In the genomic region with DNA sequence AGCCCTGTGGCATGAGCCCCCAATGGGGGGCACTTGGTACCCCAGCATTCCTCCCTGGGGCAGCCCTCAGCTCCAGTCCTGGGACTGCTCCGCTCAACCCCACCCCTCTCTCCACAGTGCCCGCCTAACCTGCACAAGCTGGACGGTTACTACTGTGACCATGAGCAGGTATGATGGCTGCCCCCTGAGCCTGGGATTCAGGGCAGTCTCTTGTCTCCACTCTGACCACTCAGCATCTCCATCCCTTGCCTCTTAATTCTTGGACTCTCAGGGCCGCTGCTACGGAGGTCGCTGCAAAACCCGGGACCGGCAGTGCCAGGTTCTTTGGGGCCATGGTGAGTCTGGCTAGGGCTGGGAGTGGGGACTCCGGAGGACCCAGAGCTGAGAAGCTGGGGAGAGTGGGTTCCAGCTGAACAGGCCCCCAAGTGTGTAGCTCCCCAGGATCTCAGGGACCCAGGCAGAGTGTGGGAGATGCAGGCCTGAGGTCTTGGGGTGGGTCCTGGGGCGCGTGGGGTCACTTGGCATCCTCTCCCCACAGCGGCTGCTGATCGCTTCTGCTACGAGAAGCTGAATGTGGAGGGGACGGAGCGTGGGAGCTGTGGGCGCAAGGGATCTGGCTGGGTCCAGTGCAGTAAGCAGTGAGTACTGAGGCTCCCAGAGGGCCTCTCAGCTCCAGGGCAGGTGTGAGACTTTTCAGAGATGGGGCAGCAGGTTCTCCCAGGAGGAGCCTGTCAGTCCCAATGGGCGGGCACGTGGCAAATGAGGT, we compare ENCODE assay signal across 10 cellular contexts. TPM values are rescaled to one million over a fixed set of nuclear protein-coding genes. Genes with fewer than 3 reads are reported as not detected.
DNase-seq lines count a peak whose midpoint lies in the region; ATAC-seq and TF ChIP-seq lines count a peak whose summit lies in the region.
"Had no signal": no experiment of that assay in that cellular context is flagged by ENCODE, and none has a peak within 500 bp of the region (broad histone marks: within the 10 kb centered on the region; RNA-seq: fewer than 3 reads in every experiment).

No MANE protein-coding gene starts in this region.

- no peak for DNase-seq in Calu3
- no peak for DNase-seq in activated B cell treated with CpG ODN at 0.5 μM for 24 hours
- no peak for DNase-seq in naive thymus-derived CD4-positive, alpha-beta T cell
- no peak for DNase-seq in NCI-H748 treated with DMSO at 0.1 percent for 48 hours (lab: John Stamatoyannopoulos, UW)
- no peak for DNase-seq in NCI-H2081 (lab: John Stamatoyannopoulos, UW)
- no peak for DNase-seq in cortex of kidney (lab: John Stamatoyannopoulos, UW)
- no peak for DNase-seq in activated effector memory CD4-positive, alpha-beta T cell treated with anti-CD3 and anti-CD28 coated beads, Interleukin-2, amount 50 U/mL, for 16 hours
- DNase-seq: NCI-H1092; stimulated activated CD4-positive, alpha-beta T cell treated with anti-CD3 and anti-CD28 coated beads, Interleukin-2, amount 100 ng/mL, for 24 hours had no signal

- no peaks in the 10 kb centered on the region for H3K36me3 ChIP-seq in BLaER1
- H3K36me3 ChIP-seq in naive thymus-derived CD4-positive, alpha-beta T cell (ENCODE audit: control insufficient read depth in 2 of 3, insufficient read depth in 3 of 3, low read length in 3 of 3) = no peaks in the 10 kb centered on the region

- H3K4me3 Mint-ChIP-seq in Calu3 (ENCODE audit: low read depth, unreplicated experiment) = peak overlapping the region; percentile 86
- H3K4me3 Mint-ChIP-seq in activated B cell treated with CpG ODN at 0.5 μM for 24 hours = peak overlapping the region; percentile 87
- H3K4me3 Mint-ChIP-seq in naive thymus-derived CD4-positive, alpha-beta T cell = peak overlapping the region; percentile 37 to 92 (median 88)

- H4K20me1 ChIP-seq in BLaER1 = no peaks in the 10 kb centered on the region

- H3K4me1 Mint-ChIP-seq in Calu3 (ENCODE audit: low read depth, unreplicated experiment) = peaks cover 7% of the 10 kb centered on the region
- H3K4me1 Mint-ChIP-seq in activated B cell treated with CpG ODN at 0.5 μM for 24 hours = peaks cover 18% of the 10 kb centered on the region
- peaks cover 0 to 14% (median 9%) of the 10 kb centered on the region in 7 donors for H3K4me1 Mint-ChIP-seq in naive thymus-derived CD4-positive, alpha-beta T cell

- POLR2A ChIA-PET in activated B cell treated with CpG ODN at 0.5 μM for 24 hours (lab: Charles Lee) = no interaction called here
- POLR2A ChIA-PET in naive thymus-derived CD4-positive, alpha-beta T cell (lab: Charles Lee) = interaction anchor here (1.0 kb wide), 1 partner anchor 90 kb away, joined by 3 read pairs; no protein-coding TSS in a partner anchor

- BruUV-seq in Calu3 (replicated peaks; lab: Mats Ljungman, UMichigan) = no TSS peak

- H3K4me3 ChIP-seq in BLaER1 = no peak overlapping the region
- peak overlapping the region; percentile 87 for H3K4me3 ChIP-seq in naive thymus-derived CD4-positive, alpha-beta T cell (ENCODE audit: low read length)

- no peaks in the 10 kb centered on the region for H3K9me3 ChIP-seq in BLaER1
- H3K9me3 ChIP-seq in naive thymus-derived CD4-positive, alpha-beta T cell (ENCODE audit: control insufficient read depth in 2 of 3, low read length in 3 of 3) = no peaks in the 10 kb centered on the region

- H3K27ac Mint-ChIP-seq in Calu3 (ENCODE audit: unreplicated experiment) (no peak overlapping the region), activated B cell treated with CpG ODN at 0.5 μM for 24 hours (no peak overlapping the region)
- peak overlapping the region in 1 of 9 donors; percentile 32 for H3K27ac Mint-ChIP-seq in naive thymus-derived CD4-positive, alpha-beta T cell

- 0 out of 2 replicates have a peak overlapping the region, but pooled peaks have one; percentile 8 for H3K9ac ChIP-seq in BLaER1

- no peaks in the 10 kb centered on the region for H3K9me3 Mint-ChIP-seq in Calu3 (ENCODE audit: low read depth, unreplicated experiment)
- H3K9me3 Mint-ChIP-seq in activated B cell treated with CpG ODN at 0.5 μM for 24 hours = no peaks in the 10 kb centered on the region
- H3K9me3 Mint-ChIP-seq in naive thymus-derived CD4-positive, alpha-beta T cell = no peaks in the 10 kb centered on the region

- TF ChIP-seq CTCF in Calu3 (IDR thresholded peaks at IDR 0.05; ENCODE audit: unreplicated experiment) (no peak), activated B cell treated with CpG ODN at 0.5 μM for 24 hours (IDR thresholded peaks at IDR 0.05) (no peak)

- ATAC-seq in activated B cell treated with CpG ODN at 0.5 μM for 24 hours (ENCODE audit: low read depth) = no peak
- no peak for ATAC-seq in naive thymus-derived CD4-positive, alpha-beta T cell

- H3K27me3 ChIP-seq in BLaER1 = no peaks in the 10 kb centered on the region
- H3K27me3 ChIP-seq in naive thymus-derived CD4-positive, alpha-beta T cell (ENCODE audit: control insufficient read depth in 2 of 2, insufficient read depth in 2 of 2, low read length in 2 of 2) = no peaks in the 10 kb centered on the region

- peak overlapping the region; percentile 100 for H3K4me2 ChIP-seq in BLaER1

- H3K36me3 Mint-ChIP-seq in Calu3 (ENCODE audit: insufficient read depth, unreplicated experiment) = peaks cover 44% of the 10 kb centered on the region
- H3K36me3 Mint-ChIP-seq in activated B cell treated with CpG ODN at 0.5 μM for 24 hours (ENCODE audit: low read depth) = no peaks in the 10 kb centered on the region
- H3K36me3 Mint-ChIP-seq in naive thymus-derived CD4-positive, alpha-beta T cell = no peaks in the 10 kb centered on the region

- peaks cover 53% of the 10 kb centered on the region for H3K4me1 ChIP-seq in BLaER1
- peaks cover 0 to 11% of the 10 kb centered on the region in 2 donors for H3K4me1 ChIP-seq in naive thymus-derived CD4-positive, alpha-beta T cell (ENCODE audit: control insufficient read depth in 2 of 2, insufficient read depth in 2 of 2, low read length in 2 of 2)

- CTCF ChIA-PET in Calu3 (lab: Charles Lee) (interaction anchor here (0.5 to 5.1 kb wide), 6 partner anchors 22 to 108 kb away, joined by 4 to 65 read pairs (median 6); no protein-coding TSS in a partner anchor), activated B cell treated with CpG ODN at 0.5 μM for 24 hours (lab: Charles Lee) (interaction anchor here (0.7 to 6.1 kb wide), 5 partner anchors 85 to 245 kb away, joined by 3 to 67 read pairs (median 16); no protein-coding TSS in a partner anchor)
- CTCF ChIA-PET in naive thymus-derived CD4-positive, alpha-beta T cell (lab: Charles Lee) = interaction anchor here (1.2 to 13.5 kb wide), 3 partner anchors 90 to 246 kb away, joined by 4 to 146 read pairs (median 9); no protein-coding TSS in a partner anchor

- peaks cover 44% of the 10 kb centered on the region for H3K27me3 Mint-ChIP-seq in Calu3 (ENCODE audit: unreplicated experiment)
- H3K27me3 Mint-ChIP-seq in activated B cell treated with CpG ODN at 0.5 μM for 24 hours = peaks cover 2% of the 10 kb centered on the region
- H3K27me3 Mint-ChIP-seq in naive thymus-derived CD4-positive, alpha-beta T cell = peaks cover 0 to 9% (median 0%) of the 10 kb centered on the region in 5 donors

- no peak overlapping the region for H3K27ac ChIP-seq in BLaER1
- no peak overlapping the region for H3K27ac ChIP-seq in naive thymus-derived CD4-positive, alpha-beta T cell (ENCODE audit: low read depth, low read length)

- intact Hi-C loops in Calu3 (cut with micrococcal nuclease; ENCODE audit: unreplicated experiment) (loop anchor here (10.0 kb wide), 1 partner anchor 358 kb away; a partner anchor contains a TSS), activated B cell treated with CpG ODN at 0.5 μM for 24 hours (cut with micrococcal nuclease) (loop anchor here (5.0 kb wide), 1 partner anchor 420 kb away; no protein-coding TSS in a partner anchor)
- intact Hi-C loops in naive thymus-derived CD4-positive, alpha-beta T cell (cut with micrococcal nuclease) = loop anchor here (5.0 to 10.0 kb wide), 6 partner anchors 55 to 538 kb away; a partner anchor contains a TSS

RNA-seq across cellular contexts. Expression of a gene that starts 18.0 kb away (rescaled TPM):
- total RNA-seq in Calu3 (2022) = 0.57 and 1.2 TPM in 2 replicates
- total RNA-seq in activated B cell treated with CpG ODN at 0.5 μM for 24 hours = 0.09 and 0.10 TPM in 2 replicates
- total RNA-seq in naive thymus-derived CD4-positive, alpha-beta T cell = 1 to 10 TPM in 1 of 5 experiments, under 1 TPM in 4; 0.22 to 1.5 (median 0.66) TPM
- polyA plus RNA-seq in naive thymus-derived CD4-positive, alpha-beta T cell = under 1 TPM in 1 of 2 donors, not detected in 1; 0.08 TPM

RNA-seq across cellular contexts. Expression of a gene that starts 53.3 kb away (rescaled TPM):
- 75.9 and 114 TPM in 2 replicates for total RNA-seq in Calu3 (2022)
- total RNA-seq in activated B cell treated with CpG ODN at 0.5 μM for 24 hours = 0.20 TPM in 2 replicates
- 1 to 10 TPM in 1 of 5 experiments, under 1 TPM in 1, not detected in 3; 0.20 to 1.4 TPM for total RNA-seq in naive thymus-derived CD4-positive, alpha-beta T cell
- not detected for polyA plus RNA-seq in naive thymus-derived CD4-positive, alpha-beta T cell

Comparison
In these comparisons a context has a peak if more than half of its experiments do, and no peak if none do; other contexts are left out.
1. RNA of a gene that starts 53.3 kb away (total RNA-seq): 75.9 to 114 TPM in Calu3; 0.20 TPM in activated B cell treated with CpG ODN at 0.5 μM for 24 hours and 0.20 to 1.4 TPM in naive thymus-derived CD4-positive, alpha-beta T cell; every median in the first group is over 10 times any median in the second.
2. Peak in every context shown above with its lines, with median percentiles within 50 percentile points of each other: H3K4me3 Mint-ChIP-seq.